10 cellular contexts compared by ENCODE assay signal in the genomic region with DNA sequence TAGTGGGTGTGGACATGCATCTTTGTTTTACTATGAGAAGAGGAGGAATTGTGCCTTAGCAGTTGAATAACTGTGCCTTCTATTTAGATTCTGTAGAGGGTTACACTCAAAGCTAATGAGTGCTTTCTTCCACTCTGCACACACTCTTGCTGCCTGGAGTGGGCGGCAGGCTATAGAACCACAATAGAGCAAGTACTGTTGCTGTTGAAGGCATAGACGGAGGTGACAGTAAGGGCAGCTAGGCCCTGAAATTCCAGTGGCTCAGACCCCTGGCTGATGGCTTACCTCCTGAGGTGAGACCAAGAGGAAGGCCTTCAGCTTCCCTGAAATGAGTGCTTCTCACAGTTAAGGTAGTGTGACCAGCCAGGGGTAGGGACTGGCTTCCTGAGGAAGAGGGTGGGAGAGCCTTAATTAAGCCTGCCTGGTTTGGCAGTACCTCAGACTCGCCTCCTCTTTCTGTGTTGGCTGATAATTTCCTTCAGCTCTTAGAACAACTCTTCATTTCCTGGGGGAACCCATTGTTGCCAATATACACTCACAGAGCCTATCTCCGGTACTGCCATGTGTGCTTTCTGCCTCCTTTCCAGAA. TPM values are rescaled to one million over a fixed set of nuclear protein-coding genes. Genes with fewer than 3 reads are reported as not detected.
DNase-seq lines count a peak whose midpoint lies in the region; ATAC-seq and TF ChIP-seq lines count a peak whose summit lies in the region.
"Had no signal": no experiment of that assay in that cellular context is flagged by ENCODE, and none has a peak within 500 bp of the region (broad histone marks: within the 10 kb centered on the region; RNA-seq: fewer than 3 reads in every experiment).

No MANE protein-coding gene starts in this region.

- ATAC-seq in left lung (peak; percentile 70), GM21576 (IDR thresholded peaks at IDR 0.05; ENCODE audit: unreplicated experiment) (no peak)

- H3K36me3 ChIP-seq in left lung, result no peaks in the 10 kb centered on the region
- peaks cover 2% of the 10 kb centered on the region for H3K36me3 ChIP-seq in suprapubic skin

- peaks cover 0 to 2% of the 10 kb centered on the region in 2 donors for H3K9me3 ChIP-seq in left lung
- H3K9me3 ChIP-seq in suprapubic skin, result no peaks in the 10 kb centered on the region

- H3K4me3 ChIP-seq in left lung (no peak overlapping the region), suprapubic skin (no peak overlapping the region)
- H3K4me3 ChIP-seq: A549 had no signal

- peak; percentile 54 for DNase-seq in NCI-H1436 (lab: John Stamatoyannopoulos, UW)
- no peak for DNase-seq in NCI-H1436 treated with DMSO at 0.1 percent for 48 hours (lab: John Stamatoyannopoulos, UW)
- DNase-seq in activated CD8-positive, alpha-beta memory T cell treated with anti-CD3 and anti-CD28 coated beads, Interleukin-2, amount 50 U/mL, for 4 hours, result peak; percentile 39
- peak in 1 of 2 donors; percentile 59 for DNase-seq in left lung
- no peak for DNase-seq in suprapubic skin (ENCODE audit: low spot score in 2 of 2)
- no peak for DNase-seq in NK-92 (lab: John Stamatoyannopoulos, UW; ENCODE audit: unreplicated experiment)
- no peak for DNase-seq in activated CD4-positive, CD25-positive, alpha-beta regulatory T cell (lab: John Stamatoyannopoulos, UW)
- DNase-seq: left cardiac atrium had no signal

- TF ChIP-seq EP300 in suprapubic skin (IDR thresholded peaks at IDR 0.05), result no peak

- peak overlapping the region; percentile 69 to 74 for H3K27ac ChIP-seq in left lung
- H3K27ac ChIP-seq in suprapubic skin, result peak overlapping the region; percentile 44
- H3K27ac ChIP-seq: A549 had no signal

- intact Hi-C loops in left lung (cut with DNase I), result no loop called here

- TF ChIP-seq CTCF in left lung (IDR thresholded peaks at IDR 0.05), result no peak
- TF ChIP-seq CTCF in suprapubic skin (IDR thresholded peaks at IDR 0.05), result no peak

- peaks cover 61 to 92% of the 10 kb centered on the region in 2 donors for H3K4me1 ChIP-seq in left lung
- peaks cover 75% of the 10 kb centered on the region for H3K4me1 ChIP-seq in suprapubic skin

- no peaks in the 10 kb centered on the region for H3K27me3 ChIP-seq in left lung
- no peaks in the 10 kb centered on the region for H3K27me3 ChIP-seq in suprapubic skin

- no peak for TF ChIP-seq POLR2A in suprapubic skin (IDR thresholded peaks at IDR 0.05)

- 44% methylated on average over 3 of the region's 4 CpGs for WGBS in suprapubic skin

RNA-seq across cellular contexts. Expression of a gene that starts 24.7 kb away (rescaled TPM):
- total RNA-seq in left lung, result 10 to 100 TPM; 63.8 to 77.4 TPM
- 10 to 100 TPM; 45.1 to 60.4 (median 56.7) TPM for total RNA-seq in suprapubic skin

Comparison
In these comparisons a context has a peak if more than half of its experiments do, and no peak if none do; other contexts are left out.
1. DNase-seq: peak in NCI-H1436 (single experiment) and activated CD8-positive, alpha-beta memory T cell treated with anti-CD3 and anti-CD28 coated beads, Interleukin-2, amount 50 U/mL, for 4 hours (single experiment); none in NCI-H1436 treated with DMSO at 0.1 percent for 48 hours (single experiment), suprapubic skin (0 of 2), NK-92 (single experiment) and activated CD4-positive, CD25-positive, alpha-beta regulatory T cell (0 of 4).